ENCODE assay signal across 1 cellular context in genomic region chr4:99893029-99893428, GRCh38.
TF ChIP-seq lines count a peak whose summit lies in the region.

No MANE protein-coding gene starts in this region.

TF ChIP-seq in WTC11, 78 proteins besides CTCF, POLR2A, EP300 and RAD21 (continued from another document):
- TF ChIP-seq MAX (CRISPR knock-in tag; IDR thresholded peaks at IDR 0.05) (no peak), JUN (CRISPR knock-in tag; IDR thresholded peaks at IDR 0.05) (no peak)
